In genomic region chr6:127120787-127121636, GRCh38 we compare ENCODE assay signal across 9 cellular contexts. TPM values are rescaled to one million over a fixed set of nuclear protein-coding genes. Genes with fewer than 3 reads are reported as not detected.
A peak's percentile ranks its signal among the peaks of the same experiment; 100 is the strongest.
DNase-seq lines count a peak whose midpoint lies in the region; TF ChIP-seq lines count a peak whose summit lies in the region.
"Had no signal": no experiment of that assay in that cellular context is flagged by ENCODE, and none has a peak within 500 bp of the region (broad histone marks: within the 10 kb centered on the region; RNA-seq: fewer than 3 reads in every experiment).

No MANE protein-coding gene starts in this region.

- intact Hi-C loops in head of caudate nucleus (cut with DNase I) (no loop called here), uterus (cut with DNase I; ENCODE audit: low total_unique reads) (no loop called here)

- no peak overlapping the region for H3K27ac ChIP-seq in parathyroid adenoma
- peak overlapping the region; percentile 91 to 95 for H3K27ac ChIP-seq in uterus
- H3K27ac ChIP-seq: neutrophil had no signal

- DNase-seq in GDM1 (lab: John Stamatoyannopoulos, UW) = peak; percentile 47
- DNase-seq in GOT3 (lab: John Stamatoyannopoulos, UW) = peak; percentile 8
- peak; percentile 73 for DNase-seq in KBM-7
- peak; percentile 48 to 64 for DNase-seq in SHP77 (lab: John Stamatoyannopoulos, UW)
- DNase-seq in head of caudate nucleus = peak; percentile 65 to 93 (median 84)
- DNase-seq in uterus = peak; percentile 87

- peaks cover 38% of the 10 kb centered on the region for H3K27me3 Mint-ChIP-seq in activated naive CD8-positive, alpha-beta T cell

- H3K27ac Mint-ChIP-seq in activated naive CD8-positive, alpha-beta T cell = no peak overlapping the region

- H3K4me3 Mint-ChIP-seq in activated naive CD8-positive, alpha-beta T cell = peak overlapping the region; percentile 56

- no peaks in the 10 kb centered on the region for H3K36me3 Mint-ChIP-seq in activated naive CD8-positive, alpha-beta T cell

- H3K36me3 ChIP-seq in parathyroid adenoma (ENCODE audit: control insufficient read depth, insufficient read depth, low read length) = no peaks in the 10 kb centered on the region
- H3K36me3 ChIP-seq in uterus = no peaks in the 10 kb centered on the region
- H3K36me3 ChIP-seq: neutrophil had no signal

- TF ChIP-seq CTCF in parathyroid adenoma (IDR thresholded peaks at IDR 0.05) = peak; percentile 60
- peak; percentile 68 to 82 (median 78) for TF ChIP-seq CTCF in uterus (IDR thresholded peaks at IDR 0.05)

- H2AFZ ChIP-seq in parathyroid adenoma = no peak overlapping the region

- in situ Hi-C loops in KBM-7 (cut with MboI; ENCODE audit: low pct_unique_long_range_greater_than_20kb, low sequenced_read_pairs) = no loop called here

- H3K9me3 ChIP-seq in parathyroid adenoma (ENCODE audit: control insufficient read depth, low read length) = no peaks in the 10 kb centered on the region
- H3K9me3 ChIP-seq in uterus = no peaks in the 10 kb centered on the region
- H3K9me3 ChIP-seq: neutrophil had no signal

- peak overlapping the region; percentile 19 for H3K4me2 ChIP-seq in parathyroid adenoma (ENCODE audit: low read length)

- H3K27me3 ChIP-seq in parathyroid adenoma (ENCODE audit: control insufficient read depth, insufficient read depth, low read length) (peaks cover 6% of the 10 kb centered on the region), uterus (no peaks in the 10 kb centered on the region)

- H3K9ac ChIP-seq in parathyroid adenoma = no peak overlapping the region

- H3K4me3 ChIP-seq in parathyroid adenoma (ENCODE audit: low read depth, low read length) (no peak overlapping the region), uterus (peak overlapping the region; percentile 50 to 61)

- TF ChIP-seq POLR2A in uterus (IDR thresholded peaks at IDR 0.05) = no peak

- H3K9me3 Mint-ChIP-seq in activated naive CD8-positive, alpha-beta T cell (ENCODE audit: low read depth) = no peaks in the 10 kb centered on the region

- H3K79me2 ChIP-seq in parathyroid adenoma = no peaks in the 10 kb centered on the region

- peaks cover 23% of the 10 kb centered on the region for H3K4me1 Mint-ChIP-seq in activated naive CD8-positive, alpha-beta T cell (ENCODE audit: low read depth)

- H3K4me1 ChIP-seq in parathyroid adenoma (no peaks in the 10 kb centered on the region), uterus (no peaks in the 10 kb centered on the region)

RNA-seq across cellular contexts. Expression of gene RSPO3, which starts 2.5 kb away (rescaled TPM):
- 10 to 100 TPM; 23.5 to 70.6 (median 45.0) TPM for total RNA-seq in uterus

Comparison
In these comparisons a context has a peak if more than half of its experiments do, and no peak if none do; other contexts are left out.
1. DNase-seq: peak in every context shown above with its lines; median percentile 87 in uterus; 84 in head of caudate nucleus; 73 in KBM-7; 56 in SHP77; 47 in GDM1; 8 in GOT3.